ENCODE assay signal across 14 cellular contexts in the genomic region with DNA sequence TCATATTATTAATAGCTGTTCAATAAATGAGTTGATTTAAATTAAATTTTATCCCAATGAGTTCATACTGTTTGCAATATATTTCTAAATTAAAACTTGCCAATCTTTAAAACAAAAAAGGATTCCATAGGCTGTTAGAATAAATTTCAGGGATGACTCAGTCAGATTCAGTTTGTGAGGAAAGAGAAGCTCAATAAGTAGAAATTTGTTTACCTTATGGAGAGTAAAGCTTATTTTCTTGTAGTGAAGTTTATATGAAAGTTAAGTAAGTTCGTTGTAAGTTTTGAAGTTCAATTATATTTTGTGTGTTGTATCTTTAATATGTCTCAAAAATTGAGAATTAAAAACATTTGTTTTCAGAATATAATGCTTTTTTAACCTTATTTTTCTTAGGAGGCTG. TPM values are rescaled to one million over a fixed set of nuclear protein-coding genes. Genes with fewer than 3 reads are reported as not detected.
DNase-seq lines count a peak whose midpoint lies in the region; ATAC-seq and TF ChIP-seq lines count a peak whose summit lies in the region.
"Had no signal": no experiment of that assay in that cellular context is flagged by ENCODE, and none has a peak within 500 bp of the region (broad histone marks: within the 10 kb centered on the region; RNA-seq: fewer than 3 reads in every experiment).

No MANE protein-coding gene starts in this region.

- H3K14ac ChIP-seq in mesenchymal stem cell (ENCODE audit: low read length in 2 of 2) = no peak overlapping the region

- no peak for DNase-seq in activated naive CD8-positive, alpha-beta T cell treated with anti-CD3 and anti-CD28 coated beads, Interleukin-2, amount 50 U/mL, for 24 hours
- no peak for DNase-seq in activated naive CD8-positive, alpha-beta T cell treated with anti-CD3 and anti-CD28 coated beads for 36 hours
- DNase-seq in mesenchymal stem cell (peak; percentile 52), type B pancreatic cell (ENCODE audit: extremely low spot score, unreplicated experiment) (no peak), H7 (no peak)
- DNase-seq: DND-41, HFFc6, NCI-H1105 had no signal

- no peak for ATAC-seq in activated naive CD8-positive, alpha-beta T cell treated with anti-CD3 and anti-CD28 coated beads, Interleukin-2, amount 50 U/mL, for 24 hours
- ATAC-seq in HG03095 (IDR thresholded peaks at IDR 0.05; ENCODE audit: unreplicated experiment) (no peak), HG03045 (IDR thresholded peaks at IDR 0.05; ENCODE audit: unreplicated experiment) (no peak)
- ATAC-seq: Panc1 had no signal

- no peak overlapping the region for H3K4me2 ChIP-seq in mesenchymal stem cell (ENCODE audit: low read length, poor library complexity, severe bottlenecking)
- H3K4me2 ChIP-seq: BLaER1 had no signal

- H2BK12ac ChIP-seq in mesenchymal stem cell (ENCODE audit: low read length in 2 of 2) = no peak overlapping the region

- peaks cover 76% of the 10 kb centered on the region for H3K4me1 Mint-ChIP-seq in activated naive CD8-positive, alpha-beta T cell (ENCODE audit: low read depth)
- H3K4me1 Mint-ChIP-seq in activated naive CD8-positive, alpha-beta T cell treated with anti-CD3 and anti-CD28 coated beads, Interleukin-2, amount 50 U/mL, for 24 hours = peaks cover 70% of the 10 kb centered on the region
- H3K4me1 Mint-ChIP-seq in activated naive CD8-positive, alpha-beta T cell treated with anti-CD3 and anti-CD28 coated beads for 36 hours = peaks cover 58% of the 10 kb centered on the region
- peaks cover 12% of the 10 kb centered on the region for H3K4me1 Mint-ChIP-seq in type B pancreatic cell (ENCODE audit: unreplicated experiment)

- H3K36me3 ChIP-seq in mesenchymal stem cell (ENCODE audit: control insufficient read depth in 1 of 2, insufficient read depth in 2 of 2, low read depth in 1 of 2, low read length in 2 of 2) (peaks cover 6 to 13% of the 10 kb centered on the region in 2 experiments), H7 (replicated peaks; ENCODE audit: control insufficient read depth, insufficient read depth, low read length) (no peaks in the 10 kb centered on the region)

- H3K36me3 Mint-ChIP-seq in activated naive CD8-positive, alpha-beta T cell = no peaks in the 10 kb centered on the region
- H3K36me3 Mint-ChIP-seq in activated naive CD8-positive, alpha-beta T cell treated with anti-CD3 and anti-CD28 coated beads, Interleukin-2, amount 50 U/mL, for 24 hours (ENCODE audit: low read depth) = peaks cover 17% of the 10 kb centered on the region
- peaks cover 20% of the 10 kb centered on the region for H3K36me3 Mint-ChIP-seq in activated naive CD8-positive, alpha-beta T cell treated with anti-CD3 and anti-CD28 coated beads for 36 hours
- H3K36me3 Mint-ChIP-seq in type B pancreatic cell = peaks cover 13% of the 10 kb centered on the region

- H3K9me3 Mint-ChIP-seq in activated naive CD8-positive, alpha-beta T cell (ENCODE audit: low read depth) = no peaks in the 10 kb centered on the region
- no peaks in the 10 kb centered on the region for H3K9me3 Mint-ChIP-seq in activated naive CD8-positive, alpha-beta T cell treated with anti-CD3 and anti-CD28 coated beads, Interleukin-2, amount 50 U/mL, for 24 hours
- no peaks in the 10 kb centered on the region for H3K9me3 Mint-ChIP-seq in activated naive CD8-positive, alpha-beta T cell treated with anti-CD3 and anti-CD28 coated beads for 36 hours
- H3K9me3 Mint-ChIP-seq in type B pancreatic cell = no peaks in the 10 kb centered on the region
- H3K9me3 Mint-ChIP-seq: HFFc6 had no signal

- no peaks in the 10 kb centered on the region for H3K27me3 Mint-ChIP-seq in activated naive CD8-positive, alpha-beta T cell
- H3K27me3 Mint-ChIP-seq in activated naive CD8-positive, alpha-beta T cell treated with anti-CD3 and anti-CD28 coated beads, Interleukin-2, amount 50 U/mL, for 24 hours = no peaks in the 10 kb centered on the region
- H3K27me3 Mint-ChIP-seq in activated naive CD8-positive, alpha-beta T cell treated with anti-CD3 and anti-CD28 coated beads for 36 hours = no peaks in the 10 kb centered on the region
- no peaks in the 10 kb centered on the region for H3K27me3 Mint-ChIP-seq in type B pancreatic cell

- H3K18ac ChIP-seq in mesenchymal stem cell (ENCODE audit: low read depth in 1 of 2, low read length in 2 of 2) = no peak overlapping the region

- H3K4me3 Mint-ChIP-seq in activated naive CD8-positive, alpha-beta T cell = no peak overlapping the region
- H3K4me3 Mint-ChIP-seq in activated naive CD8-positive, alpha-beta T cell treated with anti-CD3 and anti-CD28 coated beads, Interleukin-2, amount 50 U/mL, for 24 hours = no peak overlapping the region
- H3K4me3 Mint-ChIP-seq in activated naive CD8-positive, alpha-beta T cell treated with anti-CD3 and anti-CD28 coated beads for 36 hours = no peak overlapping the region
- no peak overlapping the region for H3K4me3 Mint-ChIP-seq in type B pancreatic cell
- H3K4me3 Mint-ChIP-seq: HFFc6 had no signal

- WGBS in mesenchymal stem cell = 78% methylated on average over 1 of the region's 1 CpG

- no peaks in the 10 kb centered on the region for H3K79me1 ChIP-seq in mesenchymal stem cell (replicated peaks; ENCODE audit: low read length, poor library complexity, severe bottlenecking)

- H2BK120ac ChIP-seq in mesenchymal stem cell (ENCODE audit: low read depth, low read length) = no peak overlapping the region

- H2BK5ac ChIP-seq in mesenchymal stem cell (ENCODE audit: low read depth, low read length, poor library complexity, severe bottlenecking) = peak overlapping the region; percentile 77

- H3K9me3 ChIP-seq in mesenchymal stem cell (ENCODE audit: control insufficient read depth, low read length) = no peaks in the 10 kb centered on the region
- H3K9me3 ChIP-seq: SJSA1 had no signal

- H2BK15ac ChIP-seq in mesenchymal stem cell (ENCODE audit: low read depth, poor library complexity, severe bottlenecking) = no peak overlapping the region

- H3K27ac Mint-ChIP-seq in activated naive CD8-positive, alpha-beta T cell = peak overlapping the region; percentile 34
- no peak overlapping the region for H3K27ac Mint-ChIP-seq in activated naive CD8-positive, alpha-beta T cell treated with anti-CD3 and anti-CD28 coated beads, Interleukin-2, amount 50 U/mL, for 24 hours
- peak overlapping the region; percentile 45 for H3K27ac Mint-ChIP-seq in activated naive CD8-positive, alpha-beta T cell treated with anti-CD3 and anti-CD28 coated beads for 36 hours
- H3K27ac Mint-ChIP-seq in type B pancreatic cell = peak overlapping the region; percentile 17

- no peak overlapping the region for H4K8ac ChIP-seq in mesenchymal stem cell (ENCODE audit: low read length)

- H2AK5ac ChIP-seq in mesenchymal stem cell (ENCODE audit: low read length, severe bottlenecking) = no peak overlapping the region

- H3K27me3 ChIP-seq in mesenchymal stem cell (ENCODE audit: control insufficient read depth in 1 of 2, insufficient read depth in 1 of 2, low read length in 2 of 2) (no peaks in the 10 kb centered on the region), H7 (ENCODE audit: control insufficient read depth, insufficient read depth, low read length) (no peaks in the 10 kb centered on the region)
- H3K27me3 ChIP-seq: BLaER1, SJSA1 had no signal

- H3K23ac ChIP-seq in mesenchymal stem cell (ENCODE audit: low read length in 2 of 2) = no peak overlapping the region

- no peak overlapping the region for H2AFZ ChIP-seq in mesenchymal stem cell (ENCODE audit: low read depth, low read length)

- no peak overlapping the region for H3K4me3 ChIP-seq in mesenchymal stem cell (ENCODE audit: insufficient read depth in 1 of 2, low read depth in 1 of 2, low read length in 2 of 2)
- H3K4me3 ChIP-seq in H7 (ENCODE audit: insufficient read depth, low read depth, low read length) = no peak overlapping the region
- H3K4me3 ChIP-seq: BLaER1, SJSA1 had no signal

- H3K9ac ChIP-seq in mesenchymal stem cell (ENCODE audit: low read length) = no peak overlapping the region
- H3K9ac ChIP-seq: BLaER1 had no signal

- H3K4ac ChIP-seq in mesenchymal stem cell (ENCODE audit: low read depth in 1 of 2, low read length in 2 of 2) = no peak overlapping the region

- no peak for TF ChIP-seq CTCF in type B pancreatic cell (conservative IDR thresholded peaks at IDR 0.05)

- no peak overlapping the region for H3K27ac ChIP-seq in mesenchymal stem cell (ENCODE audit: low read length, poor library complexity, severe bottlenecking)
- H3K27ac ChIP-seq: BLaER1, SJSA1 had no signal

- H3K4me1 ChIP-seq in mesenchymal stem cell (ENCODE audit: control insufficient read depth, insufficient read depth, low read depth, low read length) = peaks cover 11% of the 10 kb centered on the region

- no peak overlapping the region for H4K91ac ChIP-seq in mesenchymal stem cell (ENCODE audit: low read length)

RNA-seq across cellular contexts. Expression of gene GPBP1, which starts 29.0 kb away (rescaled TPM):
- total RNA-seq in activated naive CD8-positive, alpha-beta T cell treated with anti-CD3 and anti-CD28 coated beads for 36 hours = 10 to 100 TPM; 82.2 to 84.6 TPM
- 35.5 TPM for polyA plus RNA-seq in mesenchymal stem cell (2013, experiment 1 of 2)
- 37.4 TPM for polyA plus RNA-seq in mesenchymal stem cell (2013, experiment 2 of 2)
- total RNA-seq in type B pancreatic cell (ENCODE audit: low replicate concordance) = 82.4 and 102 TPM in 2 replicates
- 62.7 and 92.0 TPM in 2 replicates for total RNA-seq in H7 (2014; rRNA removed; shearing (Covaris generic))
